ENCODE assay signal across 1 cellular context in the genomic region with DNA sequence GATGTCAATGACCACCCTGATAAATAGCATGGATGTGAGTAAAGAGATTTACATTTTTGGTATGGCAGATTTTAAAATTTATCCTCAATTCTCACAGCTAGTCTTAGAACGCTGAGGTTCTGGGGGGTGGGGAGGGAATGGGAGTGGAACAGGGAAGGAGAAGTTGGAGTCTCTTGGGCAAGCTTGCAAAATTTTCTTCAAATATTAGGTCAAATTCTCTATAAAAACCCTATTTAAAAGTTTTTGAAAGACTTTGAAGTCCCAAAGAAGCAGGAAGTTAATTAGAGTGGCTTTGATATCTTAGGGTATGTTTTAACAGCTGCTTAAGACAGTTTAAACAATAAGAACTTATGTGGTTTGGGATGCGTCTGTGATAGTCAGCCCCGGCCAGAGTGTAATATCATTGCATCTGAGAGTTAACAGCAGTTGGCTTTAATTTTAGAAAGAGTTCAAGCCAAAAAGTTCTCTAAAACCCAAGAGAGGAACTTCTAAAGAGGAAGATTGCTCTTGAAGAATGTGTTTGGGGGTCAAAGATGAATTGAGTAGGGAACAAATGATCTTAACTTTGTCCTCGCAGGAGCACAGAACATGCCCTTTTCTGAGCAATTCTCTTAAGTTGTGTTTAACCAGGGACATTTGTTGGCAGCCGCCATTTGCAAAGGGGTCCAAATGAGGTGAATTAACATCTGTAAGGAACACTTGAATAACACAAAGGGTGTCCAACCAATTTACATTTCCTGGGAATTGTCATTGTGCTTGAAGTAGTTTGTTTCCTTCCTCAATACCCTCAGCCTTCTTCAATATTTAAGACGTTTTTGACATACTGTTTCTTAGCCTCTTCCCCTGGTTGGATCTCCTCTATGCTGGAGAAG.
TF ChIP-seq lines count a peak whose summit lies in the region.

No MANE protein-coding gene starts in this region.

TF ChIP-seq in IMR-90, 13 proteins besides CTCF, POLR2A, EP300 and RAD21:
- TF ChIP-seq, protein P1, sequence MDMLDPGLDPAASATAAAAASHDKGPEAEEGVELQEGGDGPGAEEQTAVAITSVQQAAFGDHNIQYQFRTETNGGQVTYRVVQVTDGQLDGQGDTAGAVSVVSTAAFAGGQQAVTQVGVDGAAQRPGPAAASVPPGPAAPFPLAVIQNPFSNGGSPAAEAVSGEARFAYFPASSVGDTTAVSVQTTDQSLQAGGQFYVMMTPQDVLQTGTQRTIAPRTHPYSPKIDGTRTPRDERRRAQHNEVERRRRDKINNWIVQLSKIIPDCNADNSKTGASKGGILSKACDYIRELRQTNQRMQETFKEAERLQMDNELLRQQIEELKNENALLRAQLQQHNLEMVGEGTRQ (IDR thresholded peaks at IDR 0.05; ENCODE audit: low read depth, low read length) = no peak
- no peak for TF ChIP-seq BHLHE40 (IDR thresholded peaks at IDR 0.05; ENCODE audit: low read depth, low read length)
